In the genomic region with DNA sequence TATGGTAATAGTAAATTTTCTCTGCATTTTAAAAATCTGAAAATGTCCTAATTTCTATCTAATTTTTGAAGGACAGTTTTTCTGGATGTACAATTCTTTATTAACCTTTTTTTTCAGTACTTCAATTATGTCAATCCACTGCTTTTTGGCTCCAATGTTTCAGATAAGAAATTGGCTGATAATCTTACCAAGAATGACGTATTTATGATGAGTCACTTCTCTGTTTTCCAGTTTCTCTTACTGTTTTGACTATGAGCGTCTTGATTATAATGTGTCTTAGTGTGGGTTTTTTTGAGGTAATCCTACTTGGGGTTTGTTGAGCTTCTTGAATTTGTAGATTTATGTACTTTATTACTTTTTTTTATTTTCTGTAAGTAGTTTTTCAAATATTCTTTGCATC, we compare ENCODE assay signal across 2 cellular contexts.
A peak's percentile ranks its signal among the peaks of the same experiment; 100 is the strongest.
TF ChIP-seq lines count a peak whose summit lies in the region.

No MANE protein-coding gene starts in this region.

TF ChIP-seq in GM23338, 12 proteins besides CTCF, POLR2A, EP300 and RAD21 (continues in another document):
- TF ChIP-seq POLR2AphosphoS5 (IDR thresholded peaks at IDR 0.05; ENCODE audit: low read depth) (no peak), EZH2phosphoT487 (IDR thresholded peaks at IDR 0.05; ENCODE audit: unreplicated experiment) (no peak), EZH2 (IDR thresholded peaks at IDR 0.05; ENCODE audit: low read depth, unreplicated experiment) (no peak), ZNF114 (CRISPR knock-in tag; IDR thresholded peaks at IDR 0.05) (no peak), STAT1 (IDR thresholded peaks at IDR 0.05; ENCODE audit: unreplicated experiment) (no peak), JUNB (IDR thresholded peaks at IDR 0.05; ENCODE audit: unreplicated experiment) (no peak), CREB1 (CRISPR knock-in tag; IDR thresholded peaks at IDR 0.05; ENCODE audit: low read depth) (no peak)
- TF ChIP-seq, protein P1, sequence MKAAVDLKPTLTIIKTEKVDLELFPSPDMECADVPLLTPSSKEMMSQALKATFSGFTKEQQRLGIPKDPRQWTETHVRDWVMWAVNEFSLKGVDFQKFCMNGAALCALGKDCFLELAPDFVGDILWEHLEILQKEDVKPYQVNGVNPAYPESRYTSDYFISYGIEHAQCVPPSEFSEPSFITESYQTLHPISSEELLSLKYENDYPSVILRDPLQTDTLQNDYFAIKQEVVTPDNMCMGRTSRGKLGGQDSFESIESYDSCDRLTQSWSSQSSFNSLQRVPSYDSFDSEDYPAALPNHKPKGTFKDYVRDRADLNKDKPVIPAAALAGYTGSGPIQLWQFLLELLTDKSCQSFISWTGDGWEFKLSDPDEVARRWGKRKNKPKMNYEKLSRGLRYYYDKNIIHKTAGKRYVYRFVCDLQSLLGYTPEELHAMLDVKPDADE (IDR thresholded peaks at IDR 0.05): no peak
- TF ChIP-seq, protein P2, sequence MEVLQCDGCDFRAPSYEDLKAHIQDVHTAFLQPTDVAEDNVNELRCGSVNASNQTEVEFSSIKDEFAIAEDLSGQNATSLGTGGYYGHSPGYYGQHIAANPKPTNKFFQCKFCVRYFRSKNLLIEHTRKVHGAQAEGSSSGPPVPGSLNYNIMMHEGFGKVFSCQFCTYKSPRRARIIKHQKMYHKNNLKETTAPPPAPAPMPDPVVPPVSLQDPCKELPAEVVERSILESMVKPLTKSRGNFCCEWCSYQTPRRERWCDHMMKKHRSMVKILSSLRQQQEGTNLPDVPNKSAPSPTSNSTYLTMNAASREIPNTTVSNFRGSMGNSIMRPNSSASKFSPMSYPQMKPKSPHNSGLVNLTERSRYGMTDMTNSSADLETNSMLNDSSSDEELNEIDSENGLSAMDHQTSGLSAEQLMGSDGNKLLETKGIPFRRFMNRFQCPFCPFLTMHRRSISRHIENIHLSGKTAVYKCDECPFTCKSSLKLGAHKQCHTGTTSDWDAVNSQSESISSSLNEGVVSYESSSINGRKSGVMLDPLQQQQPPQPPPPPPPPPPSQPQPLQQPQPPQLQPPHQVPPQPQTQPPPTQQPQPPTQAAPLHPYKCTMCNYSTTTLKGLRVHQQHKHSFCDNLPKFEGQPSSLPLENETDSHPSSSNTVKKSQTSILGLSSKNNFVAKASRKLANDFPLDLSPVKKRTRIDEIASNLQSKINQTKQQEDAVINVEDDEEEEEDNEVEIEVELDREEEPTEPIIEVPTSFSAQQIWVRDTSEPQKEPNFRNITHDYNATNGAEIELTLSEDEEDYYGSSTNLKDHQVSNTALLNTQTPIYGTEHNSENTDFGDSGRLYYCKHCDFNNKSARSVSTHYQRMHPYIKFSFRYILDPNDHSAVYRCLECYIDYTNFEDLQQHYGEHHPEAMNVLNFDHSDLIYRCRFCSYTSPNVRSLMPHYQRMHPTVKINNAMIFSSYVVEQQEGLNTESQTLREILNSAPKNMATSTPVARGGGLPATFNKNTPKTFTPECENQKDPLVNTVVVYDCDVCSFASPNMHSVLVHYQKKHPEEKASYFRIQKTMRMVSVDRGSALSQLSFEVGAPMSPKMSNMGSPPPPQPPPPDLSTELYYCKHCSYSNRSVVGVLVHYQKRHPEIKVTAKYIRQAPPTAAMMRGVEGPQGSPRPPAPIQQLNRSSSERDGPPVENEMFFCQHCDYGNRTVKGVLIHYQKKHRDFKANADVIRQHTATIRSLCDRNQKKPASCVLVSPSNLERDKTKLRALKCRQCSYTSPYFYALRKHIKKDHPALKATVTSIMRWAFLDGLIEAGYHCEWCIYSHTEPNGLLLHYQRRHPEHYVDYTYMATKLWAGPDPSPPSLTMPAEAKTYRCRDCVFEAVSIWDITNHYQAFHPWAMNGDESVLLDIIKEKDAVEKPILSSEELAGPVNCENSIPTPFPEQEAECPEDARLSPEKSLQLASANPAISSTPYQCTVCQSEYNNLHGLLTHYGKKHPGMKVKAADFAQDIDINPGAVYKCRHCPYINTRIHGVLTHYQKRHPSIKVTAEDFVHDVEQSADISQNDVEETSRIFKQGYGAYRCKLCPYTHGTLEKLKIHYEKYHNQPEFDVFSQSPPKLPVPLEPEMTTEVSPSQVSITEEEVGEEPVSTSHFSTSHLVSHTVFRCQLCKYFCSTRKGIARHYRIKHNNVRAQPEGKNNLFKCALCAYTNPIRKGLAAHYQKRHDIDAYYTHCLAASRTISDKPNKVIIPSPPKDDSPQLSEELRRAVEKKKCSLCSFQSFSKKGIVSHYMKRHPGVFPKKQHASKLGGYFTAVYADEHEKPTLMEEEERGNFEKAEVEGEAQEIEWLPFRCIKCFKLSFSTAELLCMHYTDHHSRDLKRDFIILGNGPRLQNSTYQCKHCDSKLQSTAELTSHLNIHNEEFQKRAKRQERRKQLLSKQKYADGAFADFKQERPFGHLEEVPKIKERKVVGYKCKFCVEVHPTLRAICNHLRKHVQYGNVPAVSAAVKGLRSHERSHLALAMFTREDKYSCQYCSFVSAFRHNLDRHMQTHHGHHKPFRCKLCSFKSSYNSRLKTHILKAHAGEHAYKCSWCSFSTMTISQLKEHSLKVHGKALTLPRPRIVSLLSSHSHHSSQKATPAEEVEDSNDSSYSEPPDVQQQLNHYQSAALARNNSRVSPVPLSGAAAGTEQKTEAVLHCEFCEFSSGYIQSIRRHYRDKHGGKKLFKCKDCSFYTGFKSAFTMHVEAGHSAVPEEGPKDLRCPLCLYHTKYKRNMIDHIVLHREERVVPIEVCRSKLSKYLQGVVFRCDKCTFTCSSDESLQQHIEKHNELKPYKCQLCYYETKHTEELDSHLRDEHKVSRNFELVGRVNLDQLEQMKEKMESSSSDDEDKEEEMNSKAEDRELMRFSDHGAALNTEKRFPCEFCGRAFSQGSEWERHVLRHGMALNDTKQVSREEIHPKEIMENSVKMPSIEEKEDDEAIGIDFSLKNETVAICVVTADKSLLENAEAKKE (CRISPR knock-in tag; IDR thresholded peaks at IDR 0.05): no peak
- TF ChIP-seq, protein P3, sequence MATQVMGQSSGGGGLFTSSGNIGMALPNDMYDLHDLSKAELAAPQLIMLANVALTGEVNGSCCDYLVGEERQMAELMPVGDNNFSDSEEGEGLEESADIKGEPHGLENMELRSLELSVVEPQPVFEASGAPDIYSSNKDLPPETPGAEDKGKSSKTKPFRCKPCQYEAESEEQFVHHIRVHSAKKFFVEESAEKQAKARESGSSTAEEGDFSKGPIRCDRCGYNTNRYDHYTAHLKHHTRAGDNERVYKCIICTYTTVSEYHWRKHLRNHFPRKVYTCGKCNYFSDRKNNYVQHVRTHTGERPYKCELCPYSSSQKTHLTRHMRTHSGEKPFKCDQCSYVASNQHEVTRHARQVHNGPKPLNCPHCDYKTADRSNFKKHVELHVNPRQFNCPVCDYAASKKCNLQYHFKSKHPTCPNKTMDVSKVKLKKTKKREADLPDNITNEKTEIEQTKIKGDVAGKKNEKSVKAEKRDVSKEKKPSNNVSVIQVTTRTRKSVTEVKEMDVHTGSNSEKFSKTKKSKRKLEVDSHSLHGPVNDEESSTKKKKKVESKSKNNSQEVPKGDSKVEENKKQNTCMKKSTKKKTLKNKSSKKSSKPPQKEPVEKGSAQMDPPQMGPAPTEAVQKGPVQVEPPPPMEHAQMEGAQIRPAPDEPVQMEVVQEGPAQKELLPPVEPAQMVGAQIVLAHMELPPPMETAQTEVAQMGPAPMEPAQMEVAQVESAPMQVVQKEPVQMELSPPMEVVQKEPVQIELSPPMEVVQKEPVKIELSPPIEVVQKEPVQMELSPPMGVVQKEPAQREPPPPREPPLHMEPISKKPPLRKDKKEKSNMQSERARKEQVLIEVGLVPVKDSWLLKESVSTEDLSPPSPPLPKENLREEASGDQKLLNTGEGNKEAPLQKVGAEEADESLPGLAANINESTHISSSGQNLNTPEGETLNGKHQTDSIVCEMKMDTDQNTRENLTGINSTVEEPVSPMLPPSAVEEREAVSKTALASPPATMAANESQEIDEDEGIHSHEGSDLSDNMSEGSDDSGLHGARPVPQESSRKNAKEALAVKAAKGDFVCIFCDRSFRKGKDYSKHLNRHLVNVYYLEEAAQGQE (IDR thresholded peaks at IDR 0.05; ENCODE audit: unreplicated experiment): no peak

TF ChIP-seq in endothelial cell of umbilical vein, 7 proteins besides CTCF, POLR2A, EP300 and RAD21:
- peak; percentile 11 for TF ChIP-seq FOS (IDR thresholded peaks at IDR 0.05; ENCODE audit: borderline replicate concordance, insufficient read depth, low read length)
- no peak for TF ChIP-seq MYC (IDR thresholded peaks at IDR 0.05; ENCODE audit: low read depth, low read length)
